Comparison of ENCODE assay signal across 26 cellular contexts in genomic region chrX:29281078-29281742, GRCh38.
"Had no signal": no experiment of that assay in that cellular context is flagged by ENCODE, and none has a peak within 500 bp of the region (broad histone marks: within the 10 kb centered on the region; RNA-seq: fewer than 3 reads in every experiment).

No MANE protein-coding gene starts in this region.

- H3K27me3 ChIP-seq: hepatocyte, ovary, sigmoid colon, spleen, suprapubic skin, tibial artery, upper lobe of right lung had no signal

- H3K36me3 Mint-ChIP-seq: naive thymus-derived CD8-positive, alpha-beta T cell; stimulated activated effector memory CD8-positive, alpha-beta T cell treated with anti-CD3 and anti-CD28 coated beads, Interleukin-12 subunit alpha, Interleukin-12 subunit beta, amount 100 ng/mL, for 72 hours had no signal

- H3K4me3 ChIP-seq: hepatocyte, lower lobe of right lung, ovary, prostate gland, sigmoid colon, spleen, suprapubic skin, thoracic aorta, tibial artery, upper lobe of right lung had no signal

- H3K27ac ChIP-seq: hepatocyte, lower lobe of right lung, ovary, prostate gland, sigmoid colon, spleen, suprapubic skin, thoracic aorta, tibial artery, upper lobe of right lung had no signal

- H3K27me3 Mint-ChIP-seq: naive thymus-derived CD8-positive, alpha-beta T cell; stimulated activated naive CD8-positive, alpha-beta T cell treated with anti-CD3 and anti-CD28 coated beads, Interleukin-15, Interleukin-2, amounts not matched to agents 100 ng/mL and 50 ng/mL, for 24 hours had no signal

- H3K4me1 ChIP-seq: lower lobe of right lung, prostate gland, sigmoid colon, spleen, suprapubic skin, tibial artery, upper lobe of right lung had no signal

- H3K4me1 Mint-ChIP-seq: naive thymus-derived CD8-positive, alpha-beta T cell; nephron; neural crest cell; stimulated activated effector memory CD8-positive, alpha-beta T cell treated with anti-CD3 and anti-CD28 coated beads, Interleukin-12 subunit alpha, Interleukin-12 subunit beta, amount 100 ng/mL, for 72 hours had no signal

- ATAC-seq: left ventricle myocardium superior; lower lobe of right lung; naive thymus-derived CD8-positive, alpha-beta T cell; right cardiac atrium; stimulated activated effector memory CD8-positive, alpha-beta T cell treated with anti-CD3 and anti-CD28 coated beads, Interleukin-12 subunit alpha, Interleukin-12 subunit beta, amount 100 ng/mL, for 72 hours; upper lobe of right lung had no signal

- DNase-seq: islet precursor cell; left ventricle myocardium superior; lower lobe of right lung; mammary epithelial cell; mesenchymal stem cell; naive thymus-derived CD8-positive, alpha-beta T cell; nucleus accumbens; ovary; retina; right cardiac atrium; sigmoid colon; small intestine; spleen; stimulated activated CD4-positive, alpha-beta T cell treated with anti-CD3 and anti-CD28 coated beads, Interleukin-4, amount 100 ng/mL, for 24 hours; stimulated activated naive CD4-positive, alpha-beta T cell; tibial artery; trophoblast cell; upper lobe of right lung had no signal

- H3K36me3 ChIP-seq: lower lobe of right lung, ovary, prostate gland, sigmoid colon, spleen, suprapubic skin, thoracic aorta, tibial artery, upper lobe of right lung had no signal

- H3K27ac Mint-ChIP-seq: naive thymus-derived CD8-positive, alpha-beta T cell; nephron; stimulated activated effector memory CD8-positive, alpha-beta T cell treated with anti-CD3 and anti-CD28 coated beads, Interleukin-12 subunit alpha, Interleukin-12 subunit beta, amount 100 ng/mL, for 72 hours; stimulated activated naive CD8-positive, alpha-beta T cell treated with anti-CD3 and anti-CD28 coated beads, Interleukin-15, Interleukin-2, amounts not matched to agents 100 ng/mL and 50 ng/mL, for 24 hours had no signal

- H3K4me3 Mint-ChIP-seq: naive thymus-derived CD8-positive, alpha-beta T cell; nephron; neural crest cell; stimulated activated effector memory CD8-positive, alpha-beta T cell treated with anti-CD3 and anti-CD28 coated beads, Interleukin-12 subunit alpha, Interleukin-12 subunit beta, amount 100 ng/mL, for 72 hours; stimulated activated naive CD8-positive, alpha-beta T cell treated with anti-CD3 and anti-CD28 coated beads, Interleukin-15, Interleukin-2, amounts not matched to agents 100 ng/mL and 50 ng/mL, for 24 hours had no signal

- H3K9me3 ChIP-seq: lower lobe of right lung, ovary, prostate gland, sigmoid colon, suprapubic skin, thoracic aorta, tibial artery, upper lobe of right lung had no signal
